Comparison of ENCODE assay signal across 3 cellular contexts in genomic region chr4:160485071-160485687, GRCh38.
"Had no signal": no experiment of that assay in that cellular context is flagged by ENCODE, and none has a peak within 500 bp of the region (broad histone marks: within the 10 kb centered on the region; RNA-seq: fewer than 3 reads in every experiment).

No MANE protein-coding gene starts in this region.

- DNase-seq: GDM1, GF-D8 had no signal

- H3K4me3 ChIP-seq: GM12878 had no signal
